In genomic region chr1:225242611-225243010, GRCh38 we compare ENCODE assay signal across 25 cellular contexts.
"Had no signal": no experiment of that assay in that cellular context is flagged by ENCODE, and none has a peak within 500 bp of the region (broad histone marks: within the 10 kb centered on the region; RNA-seq: fewer than 3 reads in every experiment).

No MANE protein-coding gene starts in this region.

- DNase-seq: hippocampal formation; kidney glomerular epithelial cell; left cardiac atrium; lower lobe of right lung; mammary epithelial cell; mesenchymal stem cell; naive thymus-derived CD8-positive, alpha-beta T cell; nucleus accumbens; pancreas; posterior cingulate gyrus; retina; right cardiac atrium; sigmoid colon; small intestine; spleen; stimulated activated CD4-positive, alpha-beta T cell treated with anti-CD3 and anti-CD28 coated beads, Interleukin-4, amount 100 ng/mL, for 24 hours; stimulated activated naive CD4-positive, alpha-beta T cell; tibial artery; trophoblast cell; upper lobe of right lung had no signal

- H3K27ac ChIP-seq: lower lobe of right lung, pancreas, prostate gland, sigmoid colon, spleen, suprapubic skin, thoracic aorta, tibial artery, upper lobe of right lung had no signal

- H3K4me1 ChIP-seq: lower lobe of right lung, pancreas, prostate gland, sigmoid colon, spleen, suprapubic skin, tibial artery, upper lobe of right lung had no signal

- H3K4me3 ChIP-seq: lower lobe of right lung, pancreas, prostate gland, sigmoid colon, spleen, suprapubic skin, thoracic aorta, tibial artery, upper lobe of right lung had no signal

- H3K9me3 ChIP-seq: pancreas, prostate gland, sigmoid colon, thoracic aorta had no signal

- H3K36me3 ChIP-seq: lower lobe of right lung, pancreas, prostate gland, sigmoid colon, spleen, suprapubic skin, thoracic aorta, tibial artery, upper lobe of right lung had no signal

- ATAC-seq: left cardiac atrium; left lobe of liver; lower lobe of right lung; naive thymus-derived CD8-positive, alpha-beta T cell; pancreas; right cardiac atrium; stimulated activated effector memory CD8-positive, alpha-beta T cell treated with anti-CD3 and anti-CD28 coated beads, Interleukin-12 subunit alpha, Interleukin-12 subunit beta, amount 100 ng/mL, for 72 hours; upper lobe of right lung had no signal
